Comparison of ENCODE assay signal across 8 cellular contexts in the genomic region with DNA sequence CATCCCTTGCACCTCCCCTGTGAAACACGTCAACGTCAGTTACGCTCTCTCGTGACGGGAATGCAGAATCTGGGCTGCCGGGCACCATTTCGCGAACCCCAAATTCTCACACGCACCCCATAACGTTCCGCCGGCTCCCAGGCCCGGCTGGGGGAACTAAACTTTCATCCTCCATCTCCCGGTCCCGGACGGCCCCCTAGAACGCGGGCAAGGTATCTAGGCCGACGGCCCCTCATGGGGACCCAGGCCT. TPM values are rescaled to one million over a fixed set of nuclear protein-coding genes. Genes with fewer than 3 reads are reported as not detected.
A peak's percentile ranks its signal among the peaks of the same experiment; 100 is the strongest.
DNase-seq lines count a peak whose midpoint lies in the region; ATAC-seq and TF ChIP-seq lines count a peak whose summit lies in the region.

No MANE protein-coding gene starts in this region.

- peak overlapping the region; percentile 95 for H3K9ac ChIP-seq in Karpas-422 (ENCODE audit: low read length)

- H3K4me2 ChIP-seq in Karpas-422 (ENCODE audit: low read depth, low read length, poor library complexity, severe bottlenecking) = peak overlapping the region; percentile 85

- H3K27me3 ChIP-seq in Karpas-422 (ENCODE audit: low read length) = no peaks in the 10 kb centered on the region
- H3K27me3 ChIP-seq in thoracic aorta (replicated peaks; ENCODE audit: insufficient read depth) = no peaks in the 10 kb centered on the region

- H3K4me1 ChIP-seq in Karpas-422 (ENCODE audit: low read length) = peaks cover 24% of the 10 kb centered on the region
- H3K4me1 ChIP-seq in thoracic aorta (ENCODE audit: control insufficient read depth in 1 of 2, low read depth in 2 of 2) = peaks cover 0 to 21% of the 10 kb centered on the region in 2 donors

- no peaks in the 10 kb centered on the region for H3K9me2 ChIP-seq in Karpas-422 (replicated peaks; ENCODE audit: insufficient read depth, low read length)

- TF ChIP-seq CTCF in GM10266 (IDR thresholded peaks at IDR 0.05; ENCODE audit: control insufficient read depth, insufficient read depth, low read depth, missing control alignments) (no peak), thoracic aorta (IDR thresholded peaks at IDR 0.05) (no peak)

- H3K36me3 ChIP-seq in Karpas-422 (ENCODE audit: insufficient read depth, low read length) (peaks cover 7% of the 10 kb centered on the region; the same call in 1 of the 2 replicates), thoracic aorta (peaks cover under 1% of the 10 kb centered on the region)

- peaks cover 40% of the 10 kb centered on the region for H3K79me2 ChIP-seq in Karpas-422 (ENCODE audit: low read length)

- H3K4me3 ChIP-seq in Karpas-422 (ENCODE audit: low read length) (peak overlapping the region; percentile 92), thoracic aorta (peak overlapping the region; percentile 96)

- DNase-seq in GM10266 (ENCODE audit: extremely low spot score) (peak; percentile 31), Karpas-422 (no peak), cerebellum (ENCODE audit: low spot score) (peak; percentile 36), lung microvascular endothelial cell (ENCODE audit: low read depth in 2 of 2) (peak; percentile 45 to 58), thoracic aorta (ENCODE audit: low spot score) (no peak), NCI-H1436 treated with DMSO at 0.1 percent for 48 hours (lab: John Stamatoyannopoulos, UW) (no peak), NCI-H69 (lab: John Stamatoyannopoulos, UW) (no peak), GM19240 (ENCODE audit: insufficient read length, low spot score) (no peak)

- H3K27ac ChIP-seq in Karpas-422 (ENCODE audit: low read length) (peak overlapping the region; percentile 89), thoracic aorta (peak overlapping the region; percentile 99)

- H3K9me3 ChIP-seq in Karpas-422 (ENCODE audit: low read length) = no peaks in the 10 kb centered on the region
- H3K9me3 ChIP-seq in thoracic aorta = no peaks in the 10 kb centered on the region

- H4K20me1 ChIP-seq in Karpas-422 (ENCODE audit: insufficient read depth, low read depth, low read length) = no peaks in the 10 kb centered on the region

- peak overlapping the region; percentile 86; the same call in 1 of the 2 replicates for H2AFZ ChIP-seq in Karpas-422 (ENCODE audit: low read length)

- no peak for ATAC-seq in thoracic aorta (ENCODE audit: insufficient number of reproducible peaks, low FRiP score, low read depth)

RNA-seq across cellular contexts. Expression of a gene that starts 0.5 kb away (rescaled TPM):
- total RNA-seq in Karpas-422 (2014; rRNA removed; shearing (Covaris generic); ENCODE audit: low replicate concordance) = 6.3 and 6.7 TPM in 2 replicates
- 13.1 TPM for total RNA-seq in cerebellum
- total RNA-seq in lung microvascular endothelial cell = 0.87 and 1.6 TPM in 2 replicates
- total RNA-seq in thoracic aorta = 10 to 100 TPM; 15.0 to 27.2 TPM

RNA-seq across cellular contexts. Expression of a gene that starts 51.2 kb away (rescaled TPM):
- total RNA-seq in Karpas-422 (2014; rRNA removed; shearing (Covaris generic); ENCODE audit: low replicate concordance) = 57.6 and 58.4 TPM in 2 replicates
- 19.5 TPM for total RNA-seq in cerebellum
- total RNA-seq in lung microvascular endothelial cell = 5.2 and 15.5 TPM in 2 replicates
- total RNA-seq in thoracic aorta = 10 to 100 TPM; 51.9 to 78.9 TPM

Comparison
In these comparisons a context has a peak if more than half of its experiments do, and no peak if none do; other contexts are left out.
1. DNase-seq: peak in GM10266 (single experiment), cerebellum (single experiment) and lung microvascular endothelial cell (2 of 2); none in Karpas-422 (single experiment), thoracic aorta (single experiment), NCI-H1436 treated with DMSO at 0.1 percent for 48 hours (single experiment), NCI-H69 (single experiment) and GM19240 (single experiment).